ENCODE assay signal across 9 cellular contexts in the genomic region with DNA sequence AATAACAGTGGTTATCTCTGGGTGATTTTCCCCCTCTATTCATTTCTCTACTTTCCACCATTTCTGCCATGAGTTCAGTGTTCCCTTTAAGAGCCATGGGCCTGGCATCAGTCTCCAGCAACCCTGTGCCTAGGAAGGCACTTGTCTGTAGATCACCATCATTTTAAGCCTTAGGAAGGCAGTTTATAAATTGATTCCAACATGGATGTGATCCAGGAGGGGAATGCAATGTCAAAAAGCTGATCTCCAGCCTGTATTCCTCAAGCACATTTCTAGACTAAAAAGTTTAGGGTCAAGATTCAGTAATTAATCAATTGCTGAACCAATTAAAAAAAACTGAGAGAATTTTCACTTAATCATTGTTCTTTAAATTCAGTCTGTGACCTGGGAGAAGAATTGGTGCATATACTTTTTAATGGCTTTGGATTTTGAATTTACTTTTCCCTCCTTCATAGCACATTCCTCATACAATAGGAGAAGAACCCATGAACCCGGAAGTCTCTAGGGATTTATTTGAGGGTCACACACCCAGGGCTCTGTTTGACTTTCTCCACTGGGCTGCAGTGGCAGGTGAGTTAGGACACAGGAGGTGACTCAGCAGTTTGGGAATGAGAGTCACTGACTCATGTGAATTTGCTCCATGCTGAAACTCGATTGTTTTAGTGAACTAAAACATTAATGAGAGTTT. TPM values are rescaled to one million over a fixed set of nuclear protein-coding genes. Genes with fewer than 3 reads are reported as not detected.
DNase-seq lines count a peak whose midpoint lies in the region; ATAC-seq and TF ChIP-seq lines count a peak whose summit lies in the region.
"Had no signal": no experiment of that assay in that cellular context is flagged by ENCODE, and none has a peak within 500 bp of the region (broad histone marks: within the 10 kb centered on the region; RNA-seq: fewer than 3 reads in every experiment).

No MANE protein-coding gene starts in this region.

- intact Hi-C loops in CD4-positive, alpha-beta T cell (cut with DNase I, micrococcal nuclease), result loop anchor here (10.0 kb wide), 2 partner anchors 384 to 576 kb away; partner anchors contain the start of genes CD274 (in 1 of the 2) and UHRF2 (in 1 of the 2)

- no peaks in the 10 kb centered on the region for H3K27me3 Mint-ChIP-seq in CD4-positive, alpha-beta T cell

- no peaks in the 10 kb centered on the region for H3K27me3 ChIP-seq in skeletal muscle tissue (ENCODE audit: control insufficient read depth in 3 of 3, insufficient read depth in 3 of 3, low read length in 3 of 3)
- no peaks in the 10 kb centered on the region for H3K27me3 ChIP-seq in CD4-positive, alpha-beta T cell (ENCODE audit: control insufficient read depth, insufficient read depth, low read length)

- POLR2A ChIA-PET in CD4-positive, alpha-beta T cell (lab: Charles Lee), result no interaction called here

- no peak for ATAC-seq in CD4-positive, alpha-beta T cell (ENCODE audit: poor library complexity)

- H3K4me3 Mint-ChIP-seq in CD4-positive, alpha-beta T cell, result no peak overlapping the region

- H3K27ac ChIP-seq in skeletal muscle tissue (ENCODE audit: low read depth, low read length), result peak overlapping the region; percentile 64
- no peak overlapping the region for H3K27ac ChIP-seq in CD4-positive, alpha-beta T cell (ENCODE audit: low read depth, low read length)

- peaks cover 48% of the 10 kb centered on the region for H3K4me1 Mint-ChIP-seq in CD4-positive, alpha-beta T cell (ENCODE audit: low read depth)

- no peaks in the 10 kb centered on the region for H3K36me3 Mint-ChIP-seq in CD4-positive, alpha-beta T cell (ENCODE audit: low read depth)

- peak overlapping the region in 1 of 3 donors; percentile 63 for H3K9ac ChIP-seq in skeletal muscle tissue (ENCODE audit: low read depth in 1 of 3, low read length in 3 of 3)

- H3K4me3 ChIP-seq in fibroblast of the aortic adventitia (ENCODE audit: low read depth, low read length) (no peak overlapping the region), skeletal muscle tissue (ENCODE audit: low read length in 3 of 3) (peak overlapping the region; percentile 31 to 44 (median 40))

- CTCF ChIA-PET in CD4-positive, alpha-beta T cell (lab: Charles Lee), result no interaction called here

- H3K9me3 ChIP-seq in skeletal muscle tissue (ENCODE audit: control insufficient read depth in 3 of 3, low read length in 3 of 3), result no peaks in the 10 kb centered on the region
- no peaks in the 10 kb centered on the region for H3K9me3 ChIP-seq in CD4-positive, alpha-beta T cell (ENCODE audit: control insufficient read depth, low read length)

- H3K36me3 ChIP-seq in skeletal muscle tissue (ENCODE audit: control insufficient read depth in 3 of 3, insufficient read depth in 3 of 3, low read length in 3 of 3), result no peaks in the 10 kb centered on the region

- no peak for TF ChIP-seq CTCF in fibroblast of the aortic adventitia (IDR thresholded peaks at IDR 0.05; ENCODE audit: insufficient read depth, low read length)
- TF ChIP-seq CTCF in CD4-positive, alpha-beta T cell (IDR thresholded peaks at IDR 0.05), result no peak

- H3K9me3 Mint-ChIP-seq in CD4-positive, alpha-beta T cell, result no peaks in the 10 kb centered on the region

- H3K4me1 ChIP-seq in skeletal muscle tissue (ENCODE audit: control insufficient read depth in 3 of 3, insufficient read depth in 3 of 3, low read length in 3 of 3), result peaks cover 13 to 18% (median 14%) of the 10 kb centered on the region in 3 donors

- no peak overlapping the region for H3K27ac Mint-ChIP-seq in CD4-positive, alpha-beta T cell

- peak; percentile 27 to 53 for DNase-seq in NCI-H2081 (lab: John Stamatoyannopoulos, UW)
- no peak for DNase-seq in NCI-H2081 treated with DMSO at 0.1 percent for 48 hours (lab: John Stamatoyannopoulos, UW)
- DNase-seq in RKO (ENCODE audit: low spot score), result peak; percentile 75
- DNase-seq in fibroblast of the aortic adventitia (ENCODE audit: low read depth), result peak; percentile 49
- DNase-seq in NCI-H1930 (lab: John Stamatoyannopoulos, UW), result no peak
- no peak for DNase-seq in CD4-positive, alpha-beta T cell
- no peak for DNase-seq in dedifferentiated amniotic fluid mesenchymal stem cell (ENCODE audit: extremely low spot score)
- DNase-seq: hippocampal formation had no signal

RNA-seq across cellular contexts. Expression of gene ERMP1, which starts 6.1 kb away (rescaled TPM):
- total RNA-seq in fibroblast of the aortic adventitia (ENCODE audit: low replicate concordance) (9.0 and 9.4 TPM in 2 replicates), skeletal muscle tissue (11.0 TPM)
- 1 to 10 TPM; 5.8 to 6.8 TPM for total RNA-seq in CD4-positive, alpha-beta T cell

RNA-seq across cellular contexts. Expression of gene MLANA, which starts 51.7 kb away (rescaled TPM):
- total RNA-seq in fibroblast of the aortic adventitia (ENCODE audit: low replicate concordance), result not detected in 2 replicates
- not detected for total RNA-seq in skeletal muscle tissue
- total RNA-seq in CD4-positive, alpha-beta T cell, result not detected

Comparison
In these comparisons a context has a peak if more than half of its experiments do, and no peak if none do; other contexts are left out.
1. DNase-seq: peak in NCI-H2081 (2 of 2), RKO (single experiment) and fibroblast of the aortic adventitia (single experiment); none in NCI-H2081 treated with DMSO at 0.1 percent for 48 hours (single experiment), NCI-H1930 (0 of 2), CD4-positive, alpha-beta T cell (0 of 10) and dedifferentiated amniotic fluid mesenchymal stem cell (single experiment).